In the genomic region with DNA sequence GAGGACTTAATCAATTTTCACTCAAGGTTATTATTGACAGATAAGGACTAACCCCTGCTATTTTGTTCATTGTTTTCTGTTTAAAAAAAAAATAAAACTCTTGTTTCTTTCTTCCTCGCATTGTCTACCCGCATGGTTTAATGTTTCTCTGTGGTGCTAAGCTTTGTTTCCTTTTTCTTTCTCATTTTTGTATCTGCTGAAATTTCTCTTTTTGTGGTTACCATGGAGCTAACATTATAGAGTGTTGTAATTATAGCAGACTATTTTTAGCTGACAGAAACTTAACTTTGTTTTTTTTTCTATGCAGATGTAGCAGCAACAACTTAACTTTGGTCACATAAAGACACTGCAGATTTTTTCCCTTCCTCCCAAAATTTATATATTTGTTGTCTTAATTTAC, we compare ENCODE assay signal across 20 cellular contexts. TPM values are rescaled to one million over a fixed set of nuclear protein-coding genes. Genes with fewer than 3 reads are reported as not detected.
DNase-seq lines count a peak whose midpoint lies in the region; ATAC-seq and TF ChIP-seq lines count a peak whose summit lies in the region.
"Had no signal": no experiment of that assay in that cellular context is flagged by ENCODE, and none has a peak within 500 bp of the region (broad histone marks: within the 10 kb centered on the region; RNA-seq: fewer than 3 reads in every experiment).

No MANE protein-coding gene starts in this region.

- DNase-seq in GM13977 (ENCODE audit: low spot score) = peak; percentile 22
- no peak for DNase-seq in chondrocyte (ENCODE audit: low spot score)
- no peak for DNase-seq in stimulated activated CD4-positive, alpha-beta T cell treated with anti-CD3 and anti-CD28 coated beads, Interleukin-12 subunit alpha, Interleukin-12 subunit beta, amount 100 ng/mL, for 4 hours
- DNase-seq in NCI-H774 (lab: John Stamatoyannopoulos, UW) = no peak
- DNase-seq in hippocampal formation (lab: John Stamatoyannopoulos, UW) = no peak
- DNase-seq: activated CD4-positive, alpha-beta T cell treated with anti-CD3 and anti-CD28 coated beads for 48 hours; activated naive CD4-positive, alpha-beta T cell treated with anti-CD3 and anti-CD28 coated beads, Interleukin-2, amount 50 U/mL, for 16 hours; CD8-positive, alpha-beta T cell; H9; KBM-7; kidney; NCI-H1092 treated with DMSO at 0.1 percent for 48 hours; NCI-H524; retina; spleen; upper lobe of left lung had no signal

- H3K9me3 Mint-ChIP-seq in chondrocyte (ENCODE audit: low read depth) = peaks cover 10% of the 10 kb centered on the region
- H3K9me3 Mint-ChIP-seq: CD8-positive, alpha-beta T cell; central memory CD8-positive, alpha-beta T cell had no signal

- ATAC-seq in GM21717 (IDR thresholded peaks at IDR 0.05; ENCODE audit: unreplicated experiment) = peak; percentile 62
- peak; percentile 90 for ATAC-seq in HG03521 (IDR thresholded peaks at IDR 0.05; ENCODE audit: unreplicated experiment)
- ATAC-seq in GM21381 (IDR thresholded peaks at IDR 0.05; ENCODE audit: unreplicated experiment) = no peak
- ATAC-seq: CD8-positive, alpha-beta T cell had no signal

- peaks cover 4% of the 10 kb centered on the region for H3K36me3 Mint-ChIP-seq in chondrocyte (ENCODE audit: low read depth)

- peak overlapping the region; percentile 52 for H3K27ac Mint-ChIP-seq in chondrocyte (ENCODE audit: unreplicated experiment)
- H3K27ac Mint-ChIP-seq: CD8-positive, alpha-beta T cell; H9 had no signal

- H3K27me3 Mint-ChIP-seq in chondrocyte (ENCODE audit: low read depth) = no peaks in the 10 kb centered on the region
- H3K27me3 Mint-ChIP-seq: central memory CD8-positive, alpha-beta T cell had no signal

- no peak for TF ChIP-seq CTCF in GM13977 (IDR thresholded peaks at IDR 0.05; ENCODE audit: extremely low read depth, insufficient read depth, missing control alignments)
- no peak for TF ChIP-seq CTCF in chondrocyte (IDR thresholded peaks at IDR 0.05)

- H3K4me3 Mint-ChIP-seq in chondrocyte (ENCODE audit: unreplicated experiment) = no peak overlapping the region
- H3K4me3 Mint-ChIP-seq: CD8-positive, alpha-beta T cell; central memory CD8-positive, alpha-beta T cell; H9 had no signal

- in situ Hi-C loops in GM13977 (cut with MboI; ENCODE audit: low pct_unique_long_range_greater_than_20kb, low sequenced_read_pairs, unreplicated experiment) = no loop called here

- peaks cover 9% of the 10 kb centered on the region for H3K4me1 Mint-ChIP-seq in chondrocyte (ENCODE audit: low read depth)
- H3K4me1 Mint-ChIP-seq: central memory CD8-positive, alpha-beta T cell; H9 had no signal

RNA-seq across cellular contexts. Expression of gene CHN1, which starts 43.1 kb away (rescaled TPM):
- 18.4 to 66.1 TPM (median 23.1 TPM) in 3 replicates for total RNA-seq in chondrocyte
